ENCODE assay signal across 1 cellular context in the genomic region with DNA sequence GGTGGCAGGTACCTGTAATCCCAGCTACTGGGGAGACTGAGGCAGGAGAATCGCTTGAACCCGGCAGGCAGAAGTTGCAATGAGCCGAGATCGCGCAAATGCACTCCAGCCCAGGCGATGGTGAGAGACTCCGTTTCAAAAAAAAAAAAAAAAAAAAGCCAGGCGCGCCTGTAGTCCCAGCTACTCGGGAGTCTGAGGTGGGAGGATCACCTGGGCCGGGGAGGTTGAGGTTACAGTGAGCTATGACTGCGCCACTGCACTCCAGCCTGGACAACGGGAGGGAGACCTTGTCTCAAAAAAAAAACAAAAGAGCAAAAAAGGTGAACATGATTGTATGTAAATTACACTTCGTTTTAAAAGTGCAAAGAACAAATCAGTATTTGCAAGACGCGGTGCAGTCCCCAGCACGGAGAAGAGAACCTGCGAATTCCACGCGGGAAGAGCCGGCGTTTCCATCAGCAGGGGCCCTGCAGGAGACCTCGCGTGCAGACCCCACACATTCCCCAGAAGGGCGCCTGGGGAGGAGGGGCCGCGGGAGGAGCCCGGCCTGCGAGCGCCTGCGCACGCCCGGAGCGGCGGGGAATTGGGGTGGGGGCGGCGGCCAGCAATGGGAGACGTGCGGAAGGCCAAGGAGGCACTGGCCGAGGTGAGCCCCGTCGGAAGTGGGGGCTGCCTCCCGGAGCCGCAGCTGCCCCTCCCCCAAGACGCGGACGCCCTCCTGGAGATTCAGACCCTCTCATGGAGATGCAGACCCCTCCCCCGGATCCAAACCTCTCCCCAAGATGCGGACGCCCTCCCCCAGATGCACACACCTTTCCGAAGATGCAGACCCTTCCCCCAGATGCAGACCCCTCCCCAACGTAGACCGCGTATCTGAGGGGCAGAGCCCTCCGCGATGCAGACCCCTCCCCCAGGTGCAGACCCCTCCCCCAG.
TF ChIP-seq lines count a peak whose summit lies in the region.

No MANE protein-coding gene starts in this region.

TF ChIP-seq in HepG2, 621 proteins besides CTCF, POLR2A, EP300 and RAD21 (continued from another document and continues in another):
- 0 out of 2 replicates have a peak, but pooled peaks have one; percentile 28 for TF ChIP-seq ZNF235 (CRISPR knock-in tag; IDR thresholded peaks at IDR 0.05; ENCODE audit: borderline replicate concordance)
- peak; percentile 11 for TF ChIP-seq TEAD3 (CRISPR knock-in tag; optimal IDR thresholded peaks at IDR 0.05; ENCODE audit: borderline replicate concordance)
- no peak for TF ChIP-seq ZBTB38 (CRISPR knock-in tag; IDR thresholded peaks at IDR 0.05)
- TF ChIP-seq RXRA (CRISPR knock-in tag; IDR thresholded peaks at IDR 0.05), result peak; percentile 32; the same call in 1 of the 2 replicates
- TF ChIP-seq, protein P1, sequence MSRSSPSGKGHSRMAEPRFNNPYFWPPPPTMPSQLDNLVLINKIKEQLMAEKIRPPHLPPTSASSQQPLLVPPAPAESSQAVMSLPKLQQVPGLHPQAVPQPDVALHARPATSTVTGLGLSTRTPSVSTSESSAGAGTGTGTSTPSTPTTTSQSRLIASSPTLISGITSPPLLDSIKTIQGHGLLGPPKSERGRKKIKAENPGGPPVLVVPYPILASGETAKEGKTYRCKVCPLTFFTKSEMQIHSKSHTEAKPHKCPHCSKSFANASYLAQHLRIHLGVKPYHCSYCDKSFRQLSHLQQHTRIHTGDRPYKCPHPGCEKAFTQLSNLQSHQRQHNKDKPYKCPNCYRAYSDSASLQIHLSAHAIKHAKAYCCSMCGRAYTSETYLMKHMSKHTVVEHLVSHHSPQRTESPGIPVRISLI (CRISPR knock-in tag; IDR thresholded peaks at IDR 0.05; ENCODE audit: borderline replicate concordance), result peak; percentile 43; the same call in 1 of the 2 replicates
- TF ChIP-seq NR1H2 (CRISPR knock-in tag; IDR thresholded peaks at IDR 0.05; ENCODE audit: borderline replicate concordance, low read depth), result no peak
- TF ChIP-seq PCBP2 (optimal IDR thresholded peaks at IDR 0.05; ENCODE audit: low read depth, low read length, poor library complexity, severe bottlenecking), result no peak
- no peak for TF ChIP-seq PITX1 (CRISPR knock-in tag; IDR thresholded peaks at IDR 0.05)
- TF ChIP-seq, protein P2, sequence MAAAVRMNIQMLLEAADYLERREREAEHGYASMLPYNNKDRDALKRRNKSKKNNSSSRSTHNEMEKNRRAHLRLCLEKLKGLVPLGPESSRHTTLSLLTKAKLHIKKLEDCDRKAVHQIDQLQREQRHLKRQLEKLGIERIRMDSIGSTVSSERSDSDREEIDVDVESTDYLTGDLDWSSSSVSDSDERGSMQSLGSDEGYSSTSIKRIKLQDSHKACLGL (CRISPR knock-in tag; IDR thresholded peaks at IDR 0.05), result 0 out of 2 replicates have a peak, but pooled peaks have one; percentile 18
- TF ChIP-seq KDM2A (CRISPR knock-in tag; IDR thresholded peaks at IDR 0.05; ENCODE audit: borderline replicate concordance, low read depth), result peak; percentile 53; the same call in 1 of the 2 replicates
- TF ChIP-seq ZNF709 (CRISPR knock-in tag; IDR thresholded peaks at IDR 0.05), result no peak
- no peak for TF ChIP-seq ZNF772 (CRISPR knock-in tag; IDR thresholded peaks at IDR 0.05)
- TF ChIP-seq RORA (CRISPR knock-in tag; IDR thresholded peaks at IDR 0.05), result no peak
- TF ChIP-seq, protein P3, sequence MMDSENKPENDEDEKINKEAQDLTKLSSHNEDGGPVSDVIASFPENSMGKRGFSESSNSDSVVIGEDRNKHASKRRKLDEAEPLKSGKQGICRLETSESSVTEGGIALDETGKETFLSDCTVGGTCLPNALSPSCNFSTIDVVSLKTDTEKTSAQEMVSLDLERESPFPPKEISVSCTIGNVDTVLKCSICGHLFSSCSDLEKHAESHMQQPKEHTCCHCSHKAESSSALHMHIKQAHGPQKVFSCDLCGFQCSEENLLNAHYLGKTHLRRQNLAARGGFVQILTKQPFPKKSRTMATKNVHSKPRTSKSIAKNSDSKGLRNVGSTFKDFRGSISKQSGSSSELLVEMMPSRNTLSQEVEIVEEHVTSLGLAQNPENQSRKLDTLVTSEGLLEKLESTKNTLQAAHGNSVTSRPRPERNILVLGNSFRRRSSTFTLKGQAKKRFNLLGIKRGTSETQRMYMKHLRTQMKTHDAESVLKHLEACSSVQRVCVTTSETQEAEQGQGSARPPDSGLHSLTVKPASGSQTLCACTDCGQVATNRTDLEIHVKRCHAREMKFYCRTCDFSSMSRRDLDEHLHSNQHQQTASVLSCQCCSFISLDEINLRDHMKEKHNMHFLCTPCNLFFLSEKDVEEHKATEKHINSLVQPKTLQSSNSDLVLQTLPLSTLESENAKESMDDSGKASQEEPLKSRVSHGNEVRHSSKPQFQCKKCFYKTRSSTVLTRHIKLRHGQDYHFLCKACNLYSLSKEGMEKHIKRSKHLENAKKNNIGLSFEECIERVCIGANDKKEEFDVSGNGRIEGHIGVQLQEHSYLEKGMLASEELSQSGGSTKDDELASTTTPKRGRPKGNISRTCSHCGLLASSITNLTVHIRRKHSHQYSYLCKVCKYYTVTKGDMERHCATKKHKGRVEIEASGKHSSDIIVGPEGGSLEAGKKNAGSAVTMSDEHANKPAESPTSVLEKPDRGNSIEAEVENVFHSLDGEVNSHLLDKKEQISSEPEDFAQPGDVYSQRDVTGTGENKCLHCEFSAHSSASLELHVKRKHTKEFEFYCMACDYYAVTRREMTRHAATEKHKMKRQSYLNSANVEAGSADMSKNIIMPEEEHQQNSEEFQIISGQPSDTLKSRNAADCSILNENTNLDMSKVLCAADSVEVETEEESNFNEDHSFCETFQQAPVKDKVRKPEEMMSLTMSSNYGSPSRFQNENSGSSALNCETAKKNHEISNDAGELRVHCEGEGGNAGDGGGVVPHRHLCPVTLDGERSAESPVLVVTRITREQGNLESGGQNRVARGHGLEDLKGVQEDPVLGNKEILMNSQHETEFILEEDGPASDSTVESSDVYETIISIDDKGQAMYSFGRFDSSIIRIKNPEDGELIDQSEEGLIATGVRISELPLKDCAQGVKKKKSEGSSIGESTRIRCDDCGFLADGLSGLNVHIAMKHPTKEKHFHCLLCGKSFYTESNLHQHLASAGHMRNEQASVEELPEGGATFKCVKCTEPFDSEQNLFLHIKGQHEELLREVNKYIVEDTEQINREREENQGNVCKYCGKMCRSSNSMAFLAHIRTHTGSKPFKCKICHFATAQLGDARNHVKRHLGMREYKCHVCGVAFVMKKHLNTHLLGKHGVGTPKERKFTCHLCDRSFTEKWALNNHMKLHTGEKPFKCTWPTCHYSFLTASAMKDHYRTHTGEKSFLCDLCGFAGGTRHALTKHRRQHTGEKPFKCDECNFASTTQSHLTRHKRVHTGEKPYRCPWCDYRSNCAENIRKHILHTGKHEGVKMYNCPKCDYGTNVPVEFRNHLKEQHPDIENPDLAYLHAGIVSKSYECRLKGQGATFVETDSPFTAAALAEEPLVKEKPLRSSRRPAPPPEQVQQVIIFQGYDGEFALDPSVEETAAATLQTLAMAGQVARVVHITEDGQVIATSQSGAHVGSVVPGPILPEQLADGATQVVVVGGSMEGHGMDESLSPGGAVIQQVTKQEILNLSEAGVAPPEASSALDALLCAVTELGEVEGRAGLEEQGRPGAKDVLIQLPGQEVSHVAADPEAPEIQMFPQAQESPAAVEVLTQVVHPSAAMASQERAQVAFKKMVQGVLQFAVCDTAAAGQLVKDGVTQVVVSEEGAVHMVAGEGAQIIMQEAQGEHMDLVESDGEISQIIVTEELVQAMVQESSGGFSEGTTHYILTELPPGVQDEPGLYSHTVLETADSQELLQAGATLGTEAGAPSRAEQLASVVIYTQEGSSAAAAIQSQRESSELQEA (CRISPR knock-in tag; IDR thresholded peaks at IDR 0.05; ENCODE audit: not compliant biosample characterization), result peak; percentile 31
- TF ChIP-seq ZNF564 (CRISPR knock-in tag; IDR thresholded peaks at IDR 0.05), result no peak
- peak; percentile 86 for TF ChIP-seq ZNF777 (CRISPR knock-in tag; IDR thresholded peaks at IDR 0.05)
- TF ChIP-seq ZNF501 (CRISPR knock-in tag; IDR thresholded peaks at IDR 0.05), result 0 out of 2 replicates have a peak, but pooled peaks have one; percentile 52
- no peak for TF ChIP-seq NFE2L2 (IDR thresholded peaks at IDR 0.05; ENCODE audit: low read length)
- TF ChIP-seq, protein P4, sequence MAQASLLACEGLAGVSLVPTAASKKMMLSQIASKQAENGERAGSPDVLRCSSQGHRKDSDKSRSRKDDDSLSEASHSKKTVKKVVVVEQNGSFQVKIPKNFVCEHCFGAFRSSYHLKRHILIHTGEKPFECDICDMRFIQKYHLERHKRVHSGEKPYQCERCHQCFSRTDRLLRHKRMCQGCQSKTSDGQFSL (CRISPR knock-in tag; IDR thresholded peaks at IDR 0.05), result no peak
- TF ChIP-seq, protein P5, sequence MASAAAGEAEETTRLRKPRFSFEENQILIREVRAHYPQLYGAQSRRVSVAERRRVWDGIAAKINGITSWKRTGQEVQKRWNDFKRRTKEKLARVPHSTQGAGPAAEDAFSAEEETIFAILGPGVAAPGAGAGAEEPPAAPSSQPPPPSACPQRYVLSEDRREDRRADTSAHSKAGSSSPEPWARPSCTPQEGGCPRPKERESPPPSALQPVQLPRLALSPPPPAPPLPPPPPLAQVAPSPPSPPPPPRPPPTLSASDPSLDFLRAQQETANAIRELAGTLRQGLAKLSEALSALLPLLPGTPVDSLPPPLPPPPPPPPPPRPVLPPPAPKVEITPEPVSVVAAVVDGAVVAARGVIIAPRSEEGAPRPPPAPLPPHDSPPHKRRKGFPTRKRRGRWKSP (CRISPR knock-in tag; IDR thresholded peaks at IDR 0.05), result no peak
- TF ChIP-seq, protein P6, sequence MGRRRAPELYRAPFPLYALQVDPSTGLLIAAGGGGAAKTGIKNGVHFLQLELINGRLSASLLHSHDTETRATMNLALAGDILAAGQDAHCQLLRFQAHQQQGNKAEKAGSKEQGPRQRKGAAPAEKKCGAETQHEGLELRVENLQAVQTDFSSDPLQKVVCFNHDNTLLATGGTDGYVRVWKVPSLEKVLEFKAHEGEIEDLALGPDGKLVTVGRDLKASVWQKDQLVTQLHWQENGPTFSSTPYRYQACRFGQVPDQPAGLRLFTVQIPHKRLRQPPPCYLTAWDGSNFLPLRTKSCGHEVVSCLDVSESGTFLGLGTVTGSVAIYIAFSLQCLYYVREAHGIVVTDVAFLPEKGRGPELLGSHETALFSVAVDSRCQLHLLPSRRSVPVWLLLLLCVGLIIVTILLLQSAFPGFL (CRISPR knock-in tag; IDR thresholded peaks at IDR 0.05), result no peak
- no peak for TF ChIP-seq TOPORS (CRISPR knock-in tag; IDR thresholded peaks at IDR 0.05)
- no peak for TF ChIP-seq KLF12 (CRISPR knock-in tag; IDR thresholded peaks at IDR 0.05; ENCODE audit: borderline replicate concordance)
- TF ChIP-seq ZNF878 (CRISPR knock-in tag; IDR thresholded peaks at IDR 0.05), result no peak
- TF ChIP-seq SRSF9 (IDR thresholded peaks at IDR 0.05; ENCODE audit: borderline replicate concordance, insufficient read depth, low read depth, low read length, poor library complexity, severe bottlenecking), result no peak
- TF ChIP-seq SIN3A (IDR thresholded peaks at IDR 0.05; ENCODE audit: borderline replicate concordance, low read depth, low read length), result 0 out of 2 replicates have a peak, but pooled peaks have one; percentile 0
- TF ChIP-seq ZNF33A (CRISPR knock-in tag; IDR thresholded peaks at IDR 0.05; ENCODE audit: borderline replicate concordance), result no peak
- TF ChIP-seq GTF3A (CRISPR knock-in tag; conservative IDR thresholded peaks at IDR 0.05), result no peak
- 0 out of 2 replicates have a peak, but pooled peaks have one; percentile 17 for TF ChIP-seq KAT8 (CRISPR knock-in tag; IDR thresholded peaks at IDR 0.05)
- TF ChIP-seq, protein P7, sequence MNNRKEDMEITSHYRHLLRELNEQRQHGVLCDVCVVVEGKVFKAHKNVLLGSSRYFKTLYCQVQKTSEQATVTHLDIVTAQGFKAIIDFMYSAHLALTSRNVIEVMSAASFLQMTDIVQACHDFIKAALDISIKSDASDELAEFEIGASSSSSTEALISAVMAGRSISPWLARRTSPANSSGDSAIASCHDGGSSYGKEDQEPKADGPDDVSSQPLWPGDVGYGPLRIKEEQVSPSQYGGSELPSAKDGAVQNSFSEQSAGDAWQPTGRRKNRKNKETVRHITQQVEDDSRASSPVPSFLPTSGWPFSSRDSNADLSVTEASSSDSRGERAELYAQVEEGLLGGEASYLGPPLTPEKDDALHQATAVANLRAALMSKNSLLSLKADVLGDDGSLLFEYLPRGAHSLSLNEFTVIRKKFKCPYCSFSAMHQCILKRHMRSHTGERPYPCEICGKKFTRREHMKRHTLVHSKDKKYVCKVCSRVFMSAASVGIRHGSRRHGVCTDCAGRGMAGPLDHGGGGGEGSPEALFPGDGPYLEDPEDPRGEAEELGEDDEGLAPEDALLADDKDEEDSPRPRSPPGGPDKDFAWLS (CRISPR knock-in tag; IDR thresholded peaks at IDR 0.05; ENCODE audit: borderline replicate concordance), result no peak
- TF ChIP-seq SIX1 (CRISPR knock-in tag; IDR thresholded peaks at IDR 0.05; ENCODE audit: borderline replicate concordance), result no peak
- TF ChIP-seq PHF5A (CRISPR knock-in tag; IDR thresholded peaks at IDR 0.05; ENCODE audit: low read depth, unreplicated experiment), result no peak
- peak; percentile 47 for TF ChIP-seq HNRNPLL (IDR thresholded peaks at IDR 0.05; ENCODE audit: low read depth, low read length, poor library complexity, severe bottlenecking)
- TF ChIP-seq, protein P8, sequence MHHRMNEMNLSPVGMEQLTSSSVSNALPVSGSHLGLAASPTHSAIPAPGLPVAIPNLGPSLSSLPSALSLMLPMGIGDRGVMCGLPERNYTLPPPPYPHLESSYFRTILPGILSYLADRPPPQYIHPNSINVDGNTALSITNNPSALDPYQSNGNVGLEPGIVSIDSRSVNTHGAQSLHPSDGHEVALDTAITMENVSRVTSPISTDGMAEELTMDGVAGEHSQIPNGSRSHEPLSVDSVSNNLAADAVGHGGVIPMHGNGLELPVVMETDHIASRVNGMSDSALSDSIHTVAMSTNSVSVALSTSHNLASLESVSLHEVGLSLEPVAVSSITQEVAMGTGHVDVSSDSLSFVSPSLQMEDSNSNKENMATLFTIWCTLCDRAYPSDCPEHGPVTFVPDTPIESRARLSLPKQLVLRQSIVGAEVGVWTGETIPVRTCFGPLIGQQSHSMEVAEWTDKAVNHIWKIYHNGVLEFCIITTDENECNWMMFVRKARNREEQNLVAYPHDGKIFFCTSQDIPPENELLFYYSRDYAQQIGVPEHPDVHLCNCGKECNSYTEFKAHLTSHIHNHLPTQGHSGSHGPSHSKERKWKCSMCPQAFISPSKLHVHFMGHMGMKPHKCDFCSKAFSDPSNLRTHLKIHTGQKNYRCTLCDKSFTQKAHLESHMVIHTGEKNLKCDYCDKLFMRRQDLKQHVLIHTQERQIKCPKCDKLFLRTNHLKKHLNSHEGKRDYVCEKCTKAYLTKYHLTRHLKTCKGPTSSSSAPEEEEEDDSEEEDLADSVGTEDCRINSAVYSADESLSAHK (CRISPR knock-in tag; IDR thresholded peaks at IDR 0.05; ENCODE audit: borderline replicate concordance), result no peak
- TF ChIP-seq ZNF20 (CRISPR knock-in tag; IDR thresholded peaks at IDR 0.05), result no peak
- TF ChIP-seq, protein P9, sequence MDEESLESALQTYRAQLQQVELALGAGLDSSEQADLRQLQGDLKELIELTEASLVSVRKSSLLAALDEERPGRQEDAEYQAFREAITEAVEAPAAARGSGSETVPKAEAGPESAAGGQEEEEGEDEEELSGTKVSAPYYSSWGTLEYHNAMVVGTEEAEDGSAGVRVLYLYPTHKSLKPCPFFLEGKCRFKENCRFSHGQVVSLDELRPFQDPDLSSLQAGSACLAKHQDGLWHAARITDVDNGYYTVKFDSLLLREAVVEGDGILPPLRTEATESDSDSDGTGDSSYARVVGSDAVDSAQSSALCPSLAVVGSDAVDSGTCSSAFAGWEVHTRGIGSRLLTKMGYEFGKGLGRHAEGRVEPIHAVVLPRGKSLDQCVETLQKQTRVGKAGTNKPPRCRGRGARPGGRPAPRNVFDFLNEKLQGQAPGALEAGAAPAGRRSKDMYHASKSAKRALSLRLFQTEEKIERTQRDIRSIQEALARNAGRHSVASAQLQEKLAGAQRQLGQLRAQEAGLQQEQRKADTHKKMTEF (CRISPR knock-in tag; IDR thresholded peaks at IDR 0.05), result no peak
- no peak for TF ChIP-seq HMG20B (CRISPR knock-in tag; conservative IDR thresholded peaks at IDR 0.05)
- no peak for TF ChIP-seq TGIF2 (CRISPR knock-in tag; IDR thresholded peaks at IDR 0.05)
- 0 out of 2 replicates have a peak, but pooled peaks have one; percentile 23 for TF ChIP-seq PHF20 (CRISPR knock-in tag; IDR thresholded peaks at IDR 0.05)
